Comparison of ENCODE assay signal across 12 cellular contexts in the genomic region with DNA sequence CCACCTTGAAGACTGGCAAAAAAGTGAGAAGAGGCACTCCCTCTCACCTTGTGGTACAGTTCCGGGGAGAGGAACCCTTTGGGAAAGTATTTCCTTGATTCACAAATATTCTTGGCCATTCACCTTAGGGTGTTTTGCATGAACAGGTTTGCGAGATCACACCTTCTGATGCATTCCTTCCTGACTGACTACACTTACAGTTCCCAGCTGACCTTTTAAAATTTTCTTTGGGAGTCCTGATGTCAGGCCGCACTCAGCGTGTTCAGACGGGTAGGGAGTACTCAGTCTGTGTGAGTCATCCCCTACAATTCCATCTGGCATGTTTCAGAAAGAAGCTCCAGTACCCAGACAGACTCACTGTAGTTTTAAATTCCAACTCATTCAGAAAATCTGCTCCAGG. TPM values are rescaled to one million over a fixed set of nuclear protein-coding genes. Genes with fewer than 3 reads are reported as not detected.
A peak's percentile ranks its signal among the peaks of the same experiment; 100 is the strongest.
DNase-seq lines count a peak whose midpoint lies in the region; ATAC-seq and TF ChIP-seq lines count a peak whose summit lies in the region.
"Had no signal": no experiment of that assay in that cellular context is flagged by ENCODE, and none has a peak within 500 bp of the region (broad histone marks: within the 10 kb centered on the region; RNA-seq: fewer than 3 reads in every experiment).

No MANE protein-coding gene starts in this region.

- H4K20me1 ChIP-seq in HCT116 (ENCODE audit: insufficient read depth) = no peaks in the 10 kb centered on the region

- no peaks in the 10 kb centered on the region for H3K36me3 Mint-ChIP-seq in type B pancreatic cell

- H3K9ac ChIP-seq in HCT116 (ENCODE audit: low read length) = no peak overlapping the region

- peak overlapping the region; percentile 26 for H3K4me2 ChIP-seq in HCT116 (ENCODE audit: low read length)

- ATAC-seq in HCT116 (peak; percentile 69), GM18498 (IDR thresholded peaks at IDR 0.05; ENCODE audit: unreplicated experiment) (no peak)

- H3K79me2 ChIP-seq in HCT116 (ENCODE audit: insufficient read depth, low read length) = no peaks in the 10 kb centered on the region

- POLR2A ChIA-PET in HCT116 (lab: Charles Lee) = no interaction called here

- peak overlapping the region; percentile 79 for H3K27ac Mint-ChIP-seq in type B pancreatic cell

- H3K9me3 ChIP-seq in HCT116 (ENCODE audit: control insufficient read depth in 1 of 2, insufficient read depth in 1 of 2, low read depth in 1 of 2, low read length in 2 of 2) = no peaks in the 10 kb centered on the region

- no peak for TF ChIP-seq RAD21 in HCT116 (IDR thresholded peaks at IDR 0.05; ENCODE audit: low read depth)

- RAD21 ChIA-PET in HCT116 (lab: Charles Lee; ENCODE audit: low non-redundant PET in 1 of 2, low total read pairs in 2 of 2, uncharacterized antibody in 2 of 2, unreplicated experiment in 2 of 2) = no interaction called here

- no peak for TF ChIP-seq POLR2A in HCT116 (IDR thresholded peaks at IDR 0.05; ENCODE audit: borderline replicate concordance, extremely low read depth, insufficient read depth, insufficient read length)

- H3K4me3 ChIP-seq in HCT116 (replicated peaks in 1 of 2; ENCODE audit: low read depth in 1 of 2, low read length in 2 of 2) (no peak overlapping the region), fibroblast of pulmonary artery (replicated peaks; ENCODE audit: low read depth, low read length) (no peak overlapping the region)

- H3K4me1 ChIP-seq in HCT116 (ENCODE audit: control insufficient read depth in 1 of 2, insufficient read depth in 2 of 2, low read length in 2 of 2) = peaks cover 0 to 26% of the 10 kb centered on the region in 2 experiments; a peak in 2 of 4 replicates

- intact Hi-C loops in HCT116 (cut with micrococcal nuclease) = no loop called here

- TF ChIP-seq CTCF in HCT116 (IDR thresholded peaks at IDR 0.05 in 2 of 3, conservative IDR thresholded peaks at IDR 0.05 in 1 of 3; ENCODE audit: borderline replicate concordance in 1 of 3, insufficient read depth in 1 of 3, low read depth in 2 of 3, low read length in 2 of 3) = no peak
- no peak for TF ChIP-seq CTCF in fibroblast of pulmonary artery (IDR thresholded peaks at IDR 0.05; ENCODE audit: low read length, missing control alignments)
- TF ChIP-seq CTCF in type B pancreatic cell (conservative IDR thresholded peaks at IDR 0.05) = no peak

- no peak overlapping the region for H3K27ac ChIP-seq in HCT116 (ENCODE audit: low read depth, low read length)
- H3K27ac ChIP-seq: WERI-Rb-1 had no signal

- peaks cover 4% of the 10 kb centered on the region for H3K4me1 Mint-ChIP-seq in type B pancreatic cell (ENCODE audit: unreplicated experiment)

- CTCF ChIA-PET in HCT116 (lab: Charles Lee) = interaction anchor here (0.9 kb wide), 1 partner anchor 10 kb away, joined by 3 read pairs; no protein-coding TSS in a partner anchor

- no TSS peak for BruUV-seq in HCT116 (replicated peaks; lab: Mats Ljungman, UMichigan)

- H2AFZ ChIP-seq in HCT116 (ENCODE audit: low read depth, low read length, poor library complexity, severe bottlenecking) = peak overlapping the region; percentile 63

- H3K27me3 Mint-ChIP-seq in type B pancreatic cell = no peaks in the 10 kb centered on the region

- H3K36me3 ChIP-seq in HCT116 (ENCODE audit: control insufficient read depth in 1 of 2, insufficient read depth in 2 of 2, low read length in 2 of 2) = no peaks in the 10 kb centered on the region
- H3K36me3 ChIP-seq: WERI-Rb-1 had no signal

- no peaks in the 10 kb centered on the region for H3K27me3 ChIP-seq in HCT116 (ENCODE audit: insufficient read depth, low read length)

- no peaks in the 10 kb centered on the region for H3K9me3 Mint-ChIP-seq in type B pancreatic cell

- DNase-seq in HCT116 (ENCODE audit: low read depth, low spot score) (no peak), RPMI7951 (ENCODE audit: low read depth) (peak; percentile 64), fibroblast of pulmonary artery (ENCODE audit: low read depth) (peak; percentile 75), type B pancreatic cell (ENCODE audit: extremely low spot score, unreplicated experiment) (no peak), SW480 (ENCODE audit: low spot score) (no peak)
- no peak for DNase-seq in activated CD4-positive, alpha-beta T cell treated with anti-CD3 and anti-CD28 coated beads, Interleukin-2, amount 50 U/mL, for 4 hours
- DNase-seq: GOT3, hippocampal formation, NCI-H1092, WERI-Rb-1 had no signal

- no peaks in the 10 kb centered on the region for H3K9me2 ChIP-seq in HCT116 (ENCODE audit: insufficient read depth)

- H3K4me3 Mint-ChIP-seq in type B pancreatic cell = peak overlapping the region; percentile 44

TF ChIP-seq in HCT116, 20 proteins besides CTCF, POLR2A, EP300 and RAD21 (continues in another document):
- no peak for TF ChIP-seq YY1 (IDR thresholded peaks at IDR 0.05; ENCODE audit: extremely low read depth, insufficient replicate concordance, low read depth, low read length)
- no peak for TF ChIP-seq EGR1 (IDR thresholded peaks at IDR 0.05; ENCODE audit: low read depth)
- no peak for TF ChIP-seq ZFX (IDR thresholded peaks at IDR 0.05)
- TF ChIP-seq JUND (IDR thresholded peaks at IDR 0.05) = no peak; the same call in none of the 2 replicates
- TF ChIP-seq EZH2 (IDR thresholded peaks at IDR 0.05) = no peak
- TF ChIP-seq, protein P1, sequence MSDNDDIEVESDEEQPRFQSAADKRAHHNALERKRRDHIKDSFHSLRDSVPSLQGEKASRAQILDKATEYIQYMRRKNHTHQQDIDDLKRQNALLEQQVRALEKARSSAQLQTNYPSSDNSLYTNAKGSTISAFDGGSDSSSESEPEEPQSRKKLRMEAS (IDR thresholded peaks at IDR 0.05) = peak; percentile 28; the same call in 1 of the 2 replicates
- TF ChIP-seq CEBPB (IDR thresholded peaks at IDR 0.05; ENCODE audit: low read depth) = no peak
- TF ChIP-seq, protein P2, sequence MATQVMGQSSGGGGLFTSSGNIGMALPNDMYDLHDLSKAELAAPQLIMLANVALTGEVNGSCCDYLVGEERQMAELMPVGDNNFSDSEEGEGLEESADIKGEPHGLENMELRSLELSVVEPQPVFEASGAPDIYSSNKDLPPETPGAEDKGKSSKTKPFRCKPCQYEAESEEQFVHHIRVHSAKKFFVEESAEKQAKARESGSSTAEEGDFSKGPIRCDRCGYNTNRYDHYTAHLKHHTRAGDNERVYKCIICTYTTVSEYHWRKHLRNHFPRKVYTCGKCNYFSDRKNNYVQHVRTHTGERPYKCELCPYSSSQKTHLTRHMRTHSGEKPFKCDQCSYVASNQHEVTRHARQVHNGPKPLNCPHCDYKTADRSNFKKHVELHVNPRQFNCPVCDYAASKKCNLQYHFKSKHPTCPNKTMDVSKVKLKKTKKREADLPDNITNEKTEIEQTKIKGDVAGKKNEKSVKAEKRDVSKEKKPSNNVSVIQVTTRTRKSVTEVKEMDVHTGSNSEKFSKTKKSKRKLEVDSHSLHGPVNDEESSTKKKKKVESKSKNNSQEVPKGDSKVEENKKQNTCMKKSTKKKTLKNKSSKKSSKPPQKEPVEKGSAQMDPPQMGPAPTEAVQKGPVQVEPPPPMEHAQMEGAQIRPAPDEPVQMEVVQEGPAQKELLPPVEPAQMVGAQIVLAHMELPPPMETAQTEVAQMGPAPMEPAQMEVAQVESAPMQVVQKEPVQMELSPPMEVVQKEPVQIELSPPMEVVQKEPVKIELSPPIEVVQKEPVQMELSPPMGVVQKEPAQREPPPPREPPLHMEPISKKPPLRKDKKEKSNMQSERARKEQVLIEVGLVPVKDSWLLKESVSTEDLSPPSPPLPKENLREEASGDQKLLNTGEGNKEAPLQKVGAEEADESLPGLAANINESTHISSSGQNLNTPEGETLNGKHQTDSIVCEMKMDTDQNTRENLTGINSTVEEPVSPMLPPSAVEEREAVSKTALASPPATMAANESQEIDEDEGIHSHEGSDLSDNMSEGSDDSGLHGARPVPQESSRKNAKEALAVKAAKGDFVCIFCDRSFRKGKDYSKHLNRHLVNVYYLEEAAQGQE (IDR thresholded peaks at IDR 0.05; ENCODE audit: low read depth) = no peak
- no peak for TF ChIP-seq EZH2phosphoT487 (IDR thresholded peaks at IDR 0.05; ENCODE audit: borderline replicate concordance)
- TF ChIP-seq, protein P3, sequence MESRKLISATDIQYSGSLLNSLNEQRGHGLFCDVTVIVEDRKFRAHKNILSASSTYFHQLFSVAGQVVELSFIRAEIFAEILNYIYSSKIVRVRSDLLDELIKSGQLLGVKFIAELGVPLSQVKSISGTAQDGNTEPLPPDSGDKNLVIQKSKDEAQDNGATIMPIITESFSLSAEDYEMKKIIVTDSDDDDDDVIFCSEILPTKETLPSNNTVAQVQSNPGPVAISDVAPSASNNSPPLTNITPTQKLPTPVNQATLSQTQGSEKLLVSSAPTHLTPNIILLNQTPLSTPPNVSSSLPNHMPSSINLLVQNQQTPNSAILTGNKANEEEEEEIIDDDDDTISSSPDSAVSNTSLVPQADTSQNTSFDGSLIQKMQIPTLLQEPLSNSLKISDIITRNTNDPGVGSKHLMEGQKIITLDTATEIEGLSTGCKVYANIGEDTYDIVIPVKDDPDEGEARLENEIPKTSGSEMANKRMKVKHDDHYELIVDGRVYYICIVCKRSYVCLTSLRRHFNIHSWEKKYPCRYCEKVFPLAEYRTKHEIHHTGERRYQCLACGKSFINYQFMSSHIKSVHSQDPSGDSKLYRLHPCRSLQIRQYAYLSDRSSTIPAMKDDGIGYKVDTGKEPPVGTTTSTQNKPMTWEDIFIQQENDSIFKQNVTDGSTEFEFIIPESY (IDR thresholded peaks at IDR 0.05; ENCODE audit: extremely low read depth, insufficient replicate concordance, low read length) = no peak
- TF ChIP-seq, protein P4, sequence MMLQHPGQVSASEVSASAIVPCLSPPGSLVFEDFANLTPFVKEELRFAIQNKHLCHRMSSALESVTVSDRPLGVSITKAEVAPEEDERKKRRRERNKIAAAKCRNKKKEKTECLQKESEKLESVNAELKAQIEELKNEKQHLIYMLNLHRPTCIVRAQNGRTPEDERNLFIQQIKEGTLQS (IDR thresholded peaks at IDR 0.05) = no peak
- TF ChIP-seq FOSL1 (IDR thresholded peaks at IDR 0.05; ENCODE audit: low read depth) = peak; percentile 36; the same call in 1 of the 2 replicates
- no peak for TF ChIP-seq ELF1 (IDR thresholded peaks at IDR 0.05; ENCODE audit: borderline replicate concordance, low read depth)
- TF ChIP-seq TCF7L2 (IDR thresholded peaks at IDR 0.05; ENCODE audit: borderline replicate concordance, extremely low read depth, insufficient read depth, insufficient read length) = no peak
- peak; percentile 40; the same call in 1 of the 2 replicates for TF ChIP-seq CBX3 (IDR thresholded peaks at IDR 0.05; ENCODE audit: low read depth)
- no peak for TF ChIP-seq POLR2AphosphoS5 (IDR thresholded peaks at IDR 0.05; ENCODE audit: low read depth, low read length)
- peak; percentile 30; the same call in 1 of the 2 replicates for TF ChIP-seq SP1 (IDR thresholded peaks at IDR 0.05; ENCODE audit: low read depth)
- no peak for TF ChIP-seq SRF (IDR thresholded peaks at IDR 0.05; ENCODE audit: low read depth)
- TF ChIP-seq ZNF274 (IDR thresholded peaks at IDR 0.05; ENCODE audit: low read depth, low read length) = no peak

RNA-seq across cellular contexts. Expression of a gene that starts 1.7 kb away (rescaled TPM):
- not detected for total RNA-seq in HCT116 (2021; ENCODE audit: unreplicated experiment)
- polyA plus RNA-seq in HCT116 (2012) = 0.06 and 0.09 TPM in 2 replicates
- total RNA-seq in RPMI7951 (2014; rRNA removed; shearing (Covaris generic)) = under 0.01 TPM in 1 of 2 replicates, not detected in the other
- total RNA-seq in type B pancreatic cell (ENCODE audit: low replicate concordance) = 0.87 and 2.3 TPM in 2 replicates
- total RNA-seq: skeletal muscle tissue had no signal

Comparison
In these comparisons a context has a peak if more than half of its experiments do, and no peak if none do; other contexts are left out.
1. DNase-seq: peak in RPMI7951 (single experiment) and fibroblast of pulmonary artery (single experiment); none in HCT116 (single experiment), type B pancreatic cell (single experiment), SW480 (single experiment) and activated CD4-positive, alpha-beta T cell treated with anti-CD3 and anti-CD28 coated beads, Interleukin-2, amount 50 U/mL, for 4 hours (0 of 2).